In genomic region chr17:29251969-29252866, GRCh38 we compare ENCODE assay signal across 9 cellular contexts. TPM values are rescaled to one million over a fixed set of nuclear protein-coding genes. Genes with fewer than 3 reads are reported as not detected.
DNase-seq lines count a peak whose midpoint lies in the region; ATAC-seq and TF ChIP-seq lines count a peak whose summit lies in the region.
"Had no signal": no experiment of that assay in that cellular context is flagged by ENCODE, and none has a peak within 500 bp of the region (broad histone marks: within the 10 kb centered on the region; RNA-seq: fewer than 3 reads in every experiment).

No MANE protein-coding gene starts in this region.

- no peak overlapping the region for H4K91ac ChIP-seq in mesenchymal stem cell (ENCODE audit: low read length)

- H2AK5ac ChIP-seq in mesenchymal stem cell (ENCODE audit: low read length, severe bottlenecking) = no peak overlapping the region

- no peak overlapping the region for H2BK120ac ChIP-seq in mesenchymal stem cell (ENCODE audit: low read depth, low read length)

- CTCF ChIA-PET in CD8-positive, alpha-beta T cell (lab: Charles Lee) = interaction anchor here (1.0 to 1.4 kb wide), 4 partner anchors 9 to 101 kb away, joined by 3 to 12 read pairs (median 4); no protein-coding TSS in a partner anchor

- no peak overlapping the region for H3K23ac ChIP-seq in mesenchymal stem cell (ENCODE audit: low read length in 2 of 2)

- H3K36me3 ChIP-seq in CD8-positive, alpha-beta T cell (ENCODE audit: insufficient read depth, low read length) = no peaks in the 10 kb centered on the region
- peaks cover 5 to 9% of the 10 kb centered on the region in 2 experiments for H3K36me3 ChIP-seq in mesenchymal stem cell (ENCODE audit: control insufficient read depth in 1 of 2, insufficient read depth in 2 of 2, low read depth in 1 of 2, low read length in 2 of 2)

- no peak overlapping the region for H3K4me3 Mint-ChIP-seq in CD8-positive, alpha-beta T cell
- H3K4me3 Mint-ChIP-seq: central memory CD8-positive, alpha-beta T cell had no signal

- H3K79me1 ChIP-seq in mesenchymal stem cell (replicated peaks; ENCODE audit: low read length, poor library complexity, severe bottlenecking) = no peaks in the 10 kb centered on the region

- peaks cover 6% of the 10 kb centered on the region for H3K4me1 Mint-ChIP-seq in CD8-positive, alpha-beta T cell (ENCODE audit: low read depth)

- no peaks in the 10 kb centered on the region for H3K9me3 Mint-ChIP-seq in CD8-positive, alpha-beta T cell
- H3K9me3 Mint-ChIP-seq: central memory CD8-positive, alpha-beta T cell had no signal

- H4K8ac ChIP-seq in mesenchymal stem cell (ENCODE audit: low read length) = no peak overlapping the region

- H3K9ac ChIP-seq in mesenchymal stem cell (ENCODE audit: low read length) = peak overlapping the region; percentile 0

- H3K9me3 ChIP-seq in CD8-positive, alpha-beta T cell (ENCODE audit: low read length) = no peaks in the 10 kb centered on the region
- H3K9me3 ChIP-seq in mesenchymal stem cell (ENCODE audit: control insufficient read depth, low read length) = no peaks in the 10 kb centered on the region

- H3K27ac ChIP-seq in CD8-positive, alpha-beta T cell (ENCODE audit: low read depth, low read length) = no peak overlapping the region
- peak overlapping the region; percentile 87 for H3K27ac ChIP-seq in mesenchymal stem cell (ENCODE audit: low read length, poor library complexity, severe bottlenecking)

- H3K27me3 ChIP-seq in CD8-positive, alpha-beta T cell (ENCODE audit: insufficient read depth, low read length) = no peaks in the 10 kb centered on the region
- no peaks in the 10 kb centered on the region for H3K27me3 ChIP-seq in mesenchymal stem cell (ENCODE audit: control insufficient read depth in 1 of 2, insufficient read depth in 1 of 2, low read length in 2 of 2)

- no peaks in the 10 kb centered on the region for H3K4me1 ChIP-seq in CD8-positive, alpha-beta T cell (ENCODE audit: insufficient read depth, low read length)
- H3K4me1 ChIP-seq in mesenchymal stem cell (ENCODE audit: control insufficient read depth, insufficient read depth, low read depth, low read length) = peaks cover 13% of the 10 kb centered on the region

- no peak for DNase-seq in CD8-positive, alpha-beta T cell
- DNase-seq in HuH-7 (ENCODE audit: low spot score) = peak; percentile 30
- DNase-seq in astrocyte of the cerebellum (ENCODE audit: low read depth) = no peak
- DNase-seq in mesenchymal stem cell = peak; percentile 75
- no peak for DNase-seq in activated CD4-positive, alpha-beta T cell treated with anti-CD3 and anti-CD28 coated beads for 48 hours
- no peak for DNase-seq in activated gamma-delta T cell treated with Interleukin-2 at 50 U/mL for 16 hours
- no peak for DNase-seq in globus pallidus (ENCODE audit: low spot score)

- no peak overlapping the region for H3K27ac Mint-ChIP-seq in CD8-positive, alpha-beta T cell

- ATAC-seq in CD8-positive, alpha-beta T cell = no peak
- no peak for ATAC-seq in GM19467 (IDR thresholded peaks at IDR 0.05; ENCODE audit: unreplicated experiment)

- POLR2A ChIA-PET in CD8-positive, alpha-beta T cell (lab: Charles Lee) = interaction anchor here (0.7 kb wide), 1 partner anchor 16 kb away, joined by 3 read pairs; no protein-coding TSS in a partner anchor

- no peak overlapping the region for H3K14ac ChIP-seq in mesenchymal stem cell (ENCODE audit: low read length in 2 of 2)

- H3K4me3 ChIP-seq in CD8-positive, alpha-beta T cell (ENCODE audit: low read depth, low read length) = no peak overlapping the region
- H3K4me3 ChIP-seq in astrocyte of the cerebellum (ENCODE audit: low read depth, low read length) (no peak overlapping the region), mesenchymal stem cell (ENCODE audit: insufficient read depth in 1 of 2, low read depth in 1 of 2, low read length in 2 of 2) (no peak overlapping the region)

- no peaks in the 10 kb centered on the region for H3K27me3 Mint-ChIP-seq in CD8-positive, alpha-beta T cell (ENCODE audit: low read depth)
- H3K27me3 Mint-ChIP-seq: central memory CD8-positive, alpha-beta T cell had no signal

- H2BK12ac ChIP-seq in mesenchymal stem cell (ENCODE audit: low read length in 2 of 2) = no peak overlapping the region

- intact Hi-C loops in CD8-positive, alpha-beta T cell (cut with DNase I, micrococcal nuclease) = loop anchor here (1.0 kb wide), 1 partner anchor 39 kb away; no protein-coding TSS in a partner anchor

- H3K18ac ChIP-seq in mesenchymal stem cell (ENCODE audit: low read depth in 1 of 2, low read length in 2 of 2) = no peak overlapping the region

- WGBS in mesenchymal stem cell = 86% methylated on average over 5 of the region's 9 CpGs

- H3K36me3 Mint-ChIP-seq in CD8-positive, alpha-beta T cell = peaks cover 24% of the 10 kb centered on the region

- H3K4ac ChIP-seq in mesenchymal stem cell (ENCODE audit: low read depth in 1 of 2, low read length in 2 of 2) = no peak overlapping the region

- no peak overlapping the region for H2AFZ ChIP-seq in mesenchymal stem cell (ENCODE audit: low read depth, low read length)

- H3K4me2 ChIP-seq in mesenchymal stem cell (ENCODE audit: low read length, poor library complexity, severe bottlenecking) = no peak overlapping the region

- in situ Hi-C loops in astrocyte of the cerebellum (cut with HindIII; ENCODE audit: low sequenced_read_pairs) = no loop called here

- TF ChIP-seq CTCF in CD8-positive, alpha-beta T cell (IDR thresholded peaks at IDR 0.05) = peak; percentile 63
- TF ChIP-seq CTCF in astrocyte of the cerebellum (IDR thresholded peaks at IDR 0.05; ENCODE audit: low read depth, low read length, missing control alignments) = peak; percentile 48

- no peak overlapping the region for H2BK5ac ChIP-seq in mesenchymal stem cell (ENCODE audit: low read depth, low read length, poor library complexity, severe bottlenecking)

- no peak overlapping the region for H2BK15ac ChIP-seq in mesenchymal stem cell (ENCODE audit: low read depth, poor library complexity, severe bottlenecking)

RNA-seq across cellular contexts. Expression of gene CRYBA1, which starts 5.6 kb away (rescaled TPM):
- total RNA-seq in CD8-positive, alpha-beta T cell = not detected
- not detected for polyA plus RNA-seq in mesenchymal stem cell (2013, experiment 1 of 2)
- polyA plus RNA-seq in mesenchymal stem cell (2013, experiment 2 of 2) = not detected

RNA-seq across cellular contexts. Expression of gene NUFIP2, which starts 41.7 kb away (rescaled TPM):
- 10 to 100 TPM; 67.9 to 71.8 TPM for total RNA-seq in CD8-positive, alpha-beta T cell
- 24.4 TPM for polyA plus RNA-seq in mesenchymal stem cell (2013, experiment 1 of 2)
- polyA plus RNA-seq in mesenchymal stem cell (2013, experiment 2 of 2) = 22.7 TPM

Comparison
In these comparisons a context has a peak if more than half of its experiments do, and no peak if none do; other contexts are left out.
1. DNase-seq: peak in HuH-7 (single experiment) and mesenchymal stem cell (single experiment); none in CD8-positive, alpha-beta T cell (0 of 7), astrocyte of the cerebellum (single experiment), activated CD4-positive, alpha-beta T cell treated with anti-CD3 and anti-CD28 coated beads for 48 hours (single experiment), activated gamma-delta T cell treated with Interleukin-2 at 50 U/mL for 16 hours (single experiment) and globus pallidus (single experiment).